19 cellular contexts compared by ENCODE assay signal in the genomic region with DNA sequence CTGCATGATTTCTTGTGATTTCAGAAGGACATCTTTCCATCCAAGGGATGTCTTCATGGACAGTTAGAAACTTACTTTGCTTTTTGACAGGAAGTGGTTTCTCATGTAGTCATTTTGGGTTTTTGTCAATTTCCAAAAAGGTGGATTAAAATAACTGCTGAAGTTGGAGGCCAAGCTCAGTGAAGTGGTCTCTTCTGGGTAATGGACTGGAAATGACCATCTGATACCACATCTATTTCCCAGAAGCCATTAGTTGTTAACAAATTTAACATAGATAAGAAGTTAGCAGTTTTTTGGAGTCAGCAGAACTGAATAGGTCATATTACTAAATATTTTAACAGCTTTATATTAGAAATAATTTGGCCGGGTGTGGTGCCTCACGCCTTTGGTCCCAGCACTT.
"Had no signal": no experiment of that assay in that cellular context is flagged by ENCODE, and none has a peak within 500 bp of the region (broad histone marks: within the 10 kb centered on the region; RNA-seq: fewer than 3 reads in every experiment).

No MANE protein-coding gene starts in this region.

- H3K4me1 ChIP-seq: right atrium auricular region had no signal

- H3K36me3 Mint-ChIP-seq: activated CD4-positive, alpha-beta memory T cell treated with anti-CD3 and anti-CD28 coated beads for 36 hours; activated CD8-positive, alpha-beta memory T cell treated with anti-CD3 and anti-CD28 coated beads, Interleukin-2, amount 10 ng/mL, durations not matched to agents 7 days and 5 days; activated naive CD4-positive, alpha-beta T cell treated with anti-CD3 and anti-CD28 coated beads, Interleukin-2, amount 10 ng/mL, durations not matched to agents 7 days and 5 days; naive thymus-derived CD4-positive, alpha-beta T cell had no signal

- H3K27ac Mint-ChIP-seq: activated CD4-positive, alpha-beta memory T cell treated with anti-CD3 and anti-CD28 coated beads for 36 hours; activated CD4-positive, alpha-beta T cell treated with anti-CD3 and anti-CD28 coated beads for 36 hours; activated CD8-positive, alpha-beta memory T cell treated with anti-CD3 and anti-CD28 coated beads, Interleukin-2, amount 10 ng/mL, durations not matched to agents 7 days and 5 days; activated naive CD4-positive, alpha-beta T cell treated with anti-CD3 and anti-CD28 coated beads, Interleukin-2, amount 10 ng/mL, durations not matched to agents 7 days and 5 days; naive thymus-derived CD4-positive, alpha-beta T cell had no signal

- H3K9me3 ChIP-seq: heart right ventricle, mucosa of descending colon, right atrium auricular region, transverse colon had no signal

- H3K27me3 Mint-ChIP-seq: activated CD4-positive, alpha-beta memory T cell treated with anti-CD3 and anti-CD28 coated beads for 36 hours; activated CD4-positive, alpha-beta T cell treated with anti-CD3 and anti-CD28 coated beads for 36 hours; activated CD8-positive, alpha-beta memory T cell treated with anti-CD3 and anti-CD28 coated beads, Interleukin-2, amount 10 ng/mL, durations not matched to agents 7 days and 5 days; activated naive CD4-positive, alpha-beta T cell treated with anti-CD3 and anti-CD28 coated beads, Interleukin-2, amount 10 ng/mL, durations not matched to agents 7 days and 5 days had no signal

- H3K4me3 ChIP-seq: cardiac muscle cell, heart right ventricle, mucosa of descending colon, right atrium auricular region, transverse colon had no signal

- H3K4me1 Mint-ChIP-seq: activated CD4-positive, alpha-beta T cell treated with anti-CD3 and anti-CD28 coated beads for 36 hours; activated CD8-positive, alpha-beta memory T cell treated with anti-CD3 and anti-CD28 coated beads, Interleukin-2, amount 10 ng/mL, durations not matched to agents 7 days and 5 days; activated naive CD4-positive, alpha-beta T cell treated with anti-CD3 and anti-CD28 coated beads, Interleukin-2, amount 10 ng/mL, durations not matched to agents 7 days and 5 days had no signal

- H3K27ac ChIP-seq: cardiac muscle cell, epithelial cell of prostate, right atrium auricular region, transverse colon had no signal

- FAIRE-seq: frontal cortex had no signal

- DNase-seq: activated CD4-positive, alpha-beta memory T cell treated with anti-CD3 and anti-CD28 coated beads for 36 hours; activated CD4-positive, alpha-beta T cell treated with anti-CD3 and anti-CD28 coated beads for 36 hours; activated CD8-positive, alpha-beta memory T cell treated with anti-CD3 and anti-CD28 coated beads, Interleukin-2, amount 10 ng/mL, durations not matched to agents 7 days and 5 days; activated naive CD4-positive, alpha-beta T cell treated with anti-CD3 and anti-CD28 coated beads, Interleukin-2, amount 10 ng/mL, durations not matched to agents 7 days and 5 days; activated T-cell treated with anti-CD3 and anti-CD28 coated beads, Interleukin-2, amount 50 U/mL, for 1 hour; heart right ventricle; left colon; mucosa of descending colon; naive thymus-derived CD4-positive, alpha-beta T cell; stimulated activated CD4-positive, alpha-beta T cell treated with anti-CD3 and anti-CD28 coated beads, Interleukin-4, amount 100 ng/mL, for 4 hours; stimulated activated CD8-positive, alpha-beta memory T cell treated with anti-CD3 and anti-CD28 coated beads, Interleukin-4, amount 100 ng/mL, for 48 hours; stimulated activated naive CD4-positive, alpha-beta T cell treated with Interleukin-2 at 50 U/mL for 16 hours; substantia nigra; T1000; transverse colon had no signal

- H3K9me3 Mint-ChIP-seq: activated CD4-positive, alpha-beta memory T cell treated with anti-CD3 and anti-CD28 coated beads for 36 hours; activated naive CD4-positive, alpha-beta T cell treated with anti-CD3 and anti-CD28 coated beads, Interleukin-2, amount 10 ng/mL, durations not matched to agents 7 days and 5 days had no signal

- H3K27me3 ChIP-seq: cardiac muscle cell, heart right ventricle, right atrium auricular region, transverse colon had no signal

- H3K4me3 Mint-ChIP-seq: activated CD4-positive, alpha-beta memory T cell treated with anti-CD3 and anti-CD28 coated beads for 36 hours; activated CD4-positive, alpha-beta T cell treated with anti-CD3 and anti-CD28 coated beads for 36 hours; activated CD8-positive, alpha-beta memory T cell treated with anti-CD3 and anti-CD28 coated beads, Interleukin-2, amount 10 ng/mL, durations not matched to agents 7 days and 5 days; activated naive CD4-positive, alpha-beta T cell treated with anti-CD3 and anti-CD28 coated beads, Interleukin-2, amount 10 ng/mL, durations not matched to agents 7 days and 5 days; naive thymus-derived CD4-positive, alpha-beta T cell had no signal

- H3K36me3 ChIP-seq: cardiac muscle cell, heart right ventricle, right atrium auricular region, transverse colon had no signal
